Comparison of ENCODE assay signal across 23 cellular contexts in genomic region chr2:38438133-38438532, GRCh38.
DNase-seq lines count a peak whose midpoint lies in the region; ATAC-seq and TF ChIP-seq lines count a peak whose summit lies in the region.
"Had no signal": no experiment of that assay in that cellular context is flagged by ENCODE, and none has a peak within 500 bp of the region (broad histone marks: within the 10 kb centered on the region; RNA-seq: fewer than 3 reads in every experiment).

No MANE protein-coding gene starts in this region.

- no peak for ATAC-seq in activated naive CD8-positive, alpha-beta T cell treated with anti-CD3 and anti-CD28 coated beads, Interleukin-2, amount 50 U/mL, for 24 hours
- ATAC-seq in PC-3 (no peak), sciatic nerve (peak; percentile 62), GM23338 (no peak)

- H3K27me3 ChIP-seq in PC-3 (ENCODE audit: low read length) (no peaks in the 10 kb centered on the region), GM23338 (ENCODE audit: insufficient read depth) (no peaks in the 10 kb centered on the region)

- no peaks in the 10 kb centered on the region for H3K36me3 Mint-ChIP-seq in activated naive CD8-positive, alpha-beta T cell treated with anti-CD3 and anti-CD28 coated beads for 36 hours
- no peaks in the 10 kb centered on the region for H3K36me3 Mint-ChIP-seq in activated naive CD8-positive, alpha-beta T cell treated with anti-CD3 and anti-CD28 coated beads, Interleukin-2, amount 50 U/mL, for 24 hours (ENCODE audit: low read depth)
- H3K36me3 Mint-ChIP-seq in activated T-helper 2 cell treated with anti-CD3 and anti-CD28 coated beads, Interferon-gamma antibody, Interleukin-2, Interleukin-4, amounts not matched to agents 10 μg/mL and 5 μg/mL and 100 μg/mL, durations not matched to agents 14 hours and 24 hours and 36 hours (ENCODE audit: low read depth), result no peaks in the 10 kb centered on the region
- peaks cover 2% of the 10 kb centered on the region; the same call in 1 of the 3 replicates for H3K36me3 Mint-ChIP-seq in GM23338 (ENCODE audit: low read depth)

- H3K4me1 ChIP-seq in PC-3 (ENCODE audit: insufficient read depth, low read length), result peaks cover 46% of the 10 kb centered on the region
- peaks cover 17% of the 10 kb centered on the region for H3K4me1 ChIP-seq in GM23338 (ENCODE audit: insufficient read depth)

- H3K4me2 ChIP-seq in PC-3 (ENCODE audit: low read length), result peak overlapping the region; percentile 53; the same call in 1 of the 2 replicates
- H3K4me2 ChIP-seq in GM23338, result no peak overlapping the region

- H2AFZ ChIP-seq in PC-3 (ENCODE audit: low read length) (no peak overlapping the region), GM23338 (no peak overlapping the region)

- no peaks in the 10 kb centered on the region for H3K9me3 ChIP-seq in PC-3 (ENCODE audit: low read length)
- H3K9me3 ChIP-seq: Caco-2 had no signal

- peak overlapping the region; percentile 21; the same call in 1 of the 2 replicates for H3K9ac ChIP-seq in PC-3 (ENCODE audit: low read length)

- peaks cover 11% of the 10 kb centered on the region for H3K4me1 Mint-ChIP-seq in activated naive CD8-positive, alpha-beta T cell treated with anti-CD3 and anti-CD28 coated beads for 36 hours
- peaks cover 16% of the 10 kb centered on the region for H3K4me1 Mint-ChIP-seq in activated naive CD8-positive, alpha-beta T cell treated with anti-CD3 and anti-CD28 coated beads, Interleukin-2, amount 50 U/mL, for 24 hours
- H3K4me1 Mint-ChIP-seq in activated T-helper 2 cell treated with anti-CD3 and anti-CD28 coated beads, Interferon-gamma antibody, Interleukin-2, Interleukin-4, amounts not matched to agents 10 μg/mL and 5 μg/mL and 100 μg/mL, durations not matched to agents 14 hours and 24 hours and 36 hours (ENCODE audit: low read depth), result peaks cover 9% of the 10 kb centered on the region
- peaks cover 36% of the 10 kb centered on the region for H3K4me1 Mint-ChIP-seq in GM23338
- H3K4me1 Mint-ChIP-seq: B cell had no signal

- no peaks in the 10 kb centered on the region for H4K20me1 ChIP-seq in PC-3 (ENCODE audit: low read length)
- H4K20me1 ChIP-seq in GM23338 (replicated peaks; ENCODE audit: insufficient read depth), result no peaks in the 10 kb centered on the region

- H3K4me3 ChIP-seq in PC-3 (ENCODE audit: low read length) (no peak overlapping the region), GM23338 (no peak overlapping the region)

- H3K79me2 ChIP-seq in PC-3 (ENCODE audit: low read length) (no peaks in the 10 kb centered on the region), GM23338 (replicated peaks; ENCODE audit: insufficient read depth) (no peaks in the 10 kb centered on the region)

- peaks cover 27% of the 10 kb centered on the region for H3K27me3 Mint-ChIP-seq in activated naive CD8-positive, alpha-beta T cell treated with anti-CD3 and anti-CD28 coated beads for 36 hours
- H3K27me3 Mint-ChIP-seq in activated naive CD8-positive, alpha-beta T cell treated with anti-CD3 and anti-CD28 coated beads, Interleukin-2, amount 50 U/mL, for 24 hours, result peaks cover 13% of the 10 kb centered on the region
- peaks cover 38% of the 10 kb centered on the region for H3K27me3 Mint-ChIP-seq in activated T-helper 2 cell treated with anti-CD3 and anti-CD28 coated beads, Interferon-gamma antibody, Interleukin-2, Interleukin-4, amounts not matched to agents 10 μg/mL and 5 μg/mL and 100 μg/mL, durations not matched to agents 14 hours and 24 hours and 36 hours (ENCODE audit: low read depth)
- H3K27me3 Mint-ChIP-seq in GM23338 (ENCODE audit: insufficient read depth, low read depth, poor library complexity), result peaks cover 1% of the 10 kb centered on the region

- no peak overlapping the region for H3K4me3 Mint-ChIP-seq in activated naive CD8-positive, alpha-beta T cell treated with anti-CD3 and anti-CD28 coated beads for 36 hours
- no peak overlapping the region for H3K4me3 Mint-ChIP-seq in activated naive CD8-positive, alpha-beta T cell treated with anti-CD3 and anti-CD28 coated beads, Interleukin-2, amount 50 U/mL, for 24 hours
- H3K4me3 Mint-ChIP-seq in activated T-helper 2 cell treated with anti-CD3 and anti-CD28 coated beads, Interferon-gamma antibody, Interleukin-2, Interleukin-4, amounts not matched to agents 10 μg/mL and 5 μg/mL and 100 μg/mL, durations not matched to agents 14 hours and 24 hours and 36 hours (ENCODE audit: low read depth), result no peak overlapping the region
- no peak overlapping the region for H3K4me3 Mint-ChIP-seq in GM23338
- H3K4me3 Mint-ChIP-seq: B cell had no signal

- H3K27ac ChIP-seq in PC-3 (ENCODE audit: low read length), result peak overlapping the region; percentile 75
- H3K27ac ChIP-seq in GM23338 (ENCODE audit: low read depth), result no peak overlapping the region

- H3K36me3 ChIP-seq in PC-3 (ENCODE audit: low read depth, low read length) (no peaks in the 10 kb centered on the region), GM23338 (ENCODE audit: insufficient read depth) (no peaks in the 10 kb centered on the region)

- BruUV-seq in PC-3 (replicated peaks; lab: Mats Ljungman, UMichigan), result no TSS peak

- H3K9me2 ChIP-seq in PC-3 (replicated peaks; ENCODE audit: low read length), result no peaks in the 10 kb centered on the region
- peaks cover 5% of the 10 kb centered on the region for H3K9me2 ChIP-seq in GM23338 (ENCODE audit: insufficient read depth)

- CTCF ChIA-PET in PC-3 (lab: Charles Lee), result no interaction called here

- H3K27ac Mint-ChIP-seq in activated naive CD8-positive, alpha-beta T cell treated with anti-CD3 and anti-CD28 coated beads for 36 hours, result peak overlapping the region; percentile 76
- H3K27ac Mint-ChIP-seq in activated naive CD8-positive, alpha-beta T cell treated with anti-CD3 and anti-CD28 coated beads, Interleukin-2, amount 50 U/mL, for 24 hours, result no peak overlapping the region
- no peak overlapping the region for H3K27ac Mint-ChIP-seq in activated T-helper 2 cell treated with anti-CD3 and anti-CD28 coated beads, Interferon-gamma antibody, Interleukin-2, Interleukin-4, amounts not matched to agents 10 μg/mL and 5 μg/mL and 100 μg/mL, durations not matched to agents 14 hours and 24 hours and 36 hours
- no peak overlapping the region for H3K27ac Mint-ChIP-seq in GM23338
- H3K27ac Mint-ChIP-seq: B cell had no signal

- H3F3A ChIP-seq in PC-3 (ENCODE audit: low read length, unreplicated experiment) (no peaks in the 10 kb centered on the region), GM23338 (replicated peaks; ENCODE audit: low read depth) (no peaks in the 10 kb centered on the region)

- no peak for TF ChIP-seq CTCF in PC-3 (conservative IDR thresholded peaks at IDR 0.05; ENCODE audit: low read depth, low read length)
- no peak for TF ChIP-seq CTCF in GM23338 (conservative IDR thresholded peaks at IDR 0.05; ENCODE audit: low read depth in 2 of 2)

- intact Hi-C loops in PC-3 (cut with micrococcal nuclease) (no loop called here), sciatic nerve (cut with DNase I) (loop anchor here (5.0 kb wide), 1 partner anchor 1084 kb away; no protein-coding TSS in a partner anchor)
- intact Hi-C loops in activated T-helper 2 cell treated with anti-CD3 and anti-CD28 coated beads, Interferon-gamma antibody, Interleukin-2, Interleukin-4, amounts not matched to agents 10 μg/mL and 5 μg/mL and 100 μg/mL, durations not matched to agents 14 hours and 24 hours and 36 hours (cut with micrococcal nuclease), result no loop called here

- no peaks in the 10 kb centered on the region for H3K9me3 Mint-ChIP-seq in activated naive CD8-positive, alpha-beta T cell treated with anti-CD3 and anti-CD28 coated beads for 36 hours
- H3K9me3 Mint-ChIP-seq in activated naive CD8-positive, alpha-beta T cell treated with anti-CD3 and anti-CD28 coated beads, Interleukin-2, amount 50 U/mL, for 24 hours, result no peaks in the 10 kb centered on the region
- H3K9me3 Mint-ChIP-seq in activated T-helper 2 cell treated with anti-CD3 and anti-CD28 coated beads, Interferon-gamma antibody, Interleukin-2, Interleukin-4, amounts not matched to agents 10 μg/mL and 5 μg/mL and 100 μg/mL, durations not matched to agents 14 hours and 24 hours and 36 hours, result no peaks in the 10 kb centered on the region
- H3K9me3 Mint-ChIP-seq in GM23338, result peaks cover 8% of the 10 kb centered on the region

- DNase-seq in activated naive CD8-positive, alpha-beta T cell treated with anti-CD3 and anti-CD28 coated beads for 36 hours, result no peak
- no peak for DNase-seq in activated naive CD8-positive, alpha-beta T cell treated with anti-CD3 and anti-CD28 coated beads, Interleukin-2, amount 50 U/mL, for 24 hours
- DNase-seq in PC-3, result no peak
- peak; percentile 42 for DNase-seq in globus pallidus (ENCODE audit: low spot score)
- no peak for DNase-seq in sciatic nerve (ENCODE audit: low spot score)
- DNase-seq in stimulated activated CD4-positive, alpha-beta T cell treated with anti-CD3 and anti-CD28 coated beads, Interleukin-1b, Interleukin-23, amount 100 ng/mL, for 48 hours, result no peak
- no peak for DNase-seq in activated T-helper 2 cell treated with anti-CD3 and anti-CD28 coated beads, Interferon-gamma antibody, Interleukin-2, Interleukin-4, amounts not matched to agents 10 μg/mL and 5 μg/mL and 100 μg/mL, durations not matched to agents 14 hours and 24 hours and 36 hours (ENCODE audit: low spot score)
- DNase-seq in GM23338 (ENCODE audit: low spot score), result no peak
- DNase-seq: 8988T, DMS153, GDM1, GOT3, KG1, NCI-H1417 treated with DMSO at 0.1 percent for 48 hours, NCI-H187 treated with DMSO at 0.1 percent for 48 hours, NCI-H2227 treated with DMSO at 0.1 percent for 48 hours, NCI-H510A treated with DMSO at 0.1 percent for 48 hours, NCI-H774, OCI-M1, RPMI8226, SHP77 treated with DMSO at 0.1 percent for 48 hours had no signal

- POLR2A ChIA-PET in PC-3 (lab: Charles Lee; ENCODE audit: unreplicated experiment), result no interaction called here

TF ChIP-seq in GM23338, 12 proteins besides CTCF, POLR2A, EP300 and RAD21:
- no peak for TF ChIP-seq POLR2AphosphoS5 (IDR thresholded peaks at IDR 0.05; ENCODE audit: low read depth)
- no peak for TF ChIP-seq EZH2 (IDR thresholded peaks at IDR 0.05; ENCODE audit: low read depth, unreplicated experiment)
